ENCODE assay signal across 28 cellular contexts in genomic region chr2:27313882-27314645, GRCh38. TPM values are rescaled to one million over a fixed set of nuclear protein-coding genes. Genes with fewer than 3 reads are reported as not detected.
"Had no signal": no experiment of that assay in that cellular context is flagged by ENCODE, and none has a peak within 500 bp of the region (broad histone marks: within the 10 kb centered on the region; RNA-seq: fewer than 3 reads in every experiment).

No MANE protein-coding gene starts in this region.

- H3K27ac ChIP-seq: adrenal gland, WERI-Rb-1 had no signal

- DNase-seq: activated CD4-positive, alpha-beta T cell treated with anti-CD3 and anti-CD28 coated beads for 36 hours; activated CD4-positive, alpha-beta T cell treated with anti-CD3 and anti-CD28 coated beads, Interleukin-2, amount 50 U/mL, for 1 hour; activated CD8-positive, alpha-beta memory T cell treated with anti-CD3 and anti-CD28 coated beads, Interleukin-2, amount 50 U/mL, for 4 hours; activated CD8-positive, alpha-beta T cell treated with anti-CD3 and anti-CD28 coated beads for 36 hours; activated naive CD4-positive, alpha-beta T cell treated with anti-CD3 and anti-CD28 coated beads, Interleukin-2, amount 50 U/mL, for 16 hours; activated naive CD8-positive, alpha-beta T cell treated with anti-CD3 and anti-CD28 coated beads, Interleukin-2, amount 10 ng/mL, durations not matched to agents 7 days and 5 days; activated T-cell treated with anti-CD3 and anti-CD28 coated beads, Interleukin-2, amount 50 U/mL, for 1 hour; adrenal gland; anterior cingulate cortex; caudate nucleus; Kasumi-1; KBM-7; NCI-H1092; NCI-H1417; NCI-H1694; NCI-H2029; NCI-H2107; NCI-H345; NCI-H510A; NCI-H526 treated with DMSO at 0.1 percent for 48 hours; NCI-H82; SIG-M5; T-helper 17 cell; T-helper 9 cell; WERI-Rb-1 had no signal

- FAIRE-seq: TTC549 had no signal

- H3K27me3 ChIP-seq: adrenal gland had no signal

- H3K9me3 ChIP-seq: adrenal gland had no signal

- H3K4me3 ChIP-seq: adrenal gland had no signal

- ATAC-seq: activated CD4-positive, alpha-beta T cell treated with anti-CD3 and anti-CD28 coated beads for 36 hours; activated CD8-positive, alpha-beta T cell treated with anti-CD3 and anti-CD28 coated beads for 36 hours; T-helper 17 cell had no signal

- H3K36me3 ChIP-seq: WERI-Rb-1 had no signal

- H3K4me1 ChIP-seq: adrenal gland had no signal

RNA-seq across cellular contexts. Expression of gene TRIM54, which starts 31.8 kb away (rescaled TPM):
- total RNA-seq: RPMI7951, T-helper 17 cell had no signal

RNA-seq across cellular contexts. Expression of gene DNAJC5G, which starts 38.8 kb away (rescaled TPM):
- total RNA-seq: activated CD4-positive, alpha-beta T cell treated with anti-CD3 and anti-CD28 coated beads for 36 hours; activated CD8-positive, alpha-beta T cell treated with anti-CD3 and anti-CD28 coated beads for 36 hours; activated naive CD8-positive, alpha-beta T cell treated with anti-CD3 and anti-CD28 coated beads, Interleukin-2, amount 10 ng/mL, durations not matched to agents 7 days and 5 days; M059J; RPMI7951; T-helper 17 cell had no signal
